ENCODE assay signal across 21 cellular contexts in the genomic region with DNA sequence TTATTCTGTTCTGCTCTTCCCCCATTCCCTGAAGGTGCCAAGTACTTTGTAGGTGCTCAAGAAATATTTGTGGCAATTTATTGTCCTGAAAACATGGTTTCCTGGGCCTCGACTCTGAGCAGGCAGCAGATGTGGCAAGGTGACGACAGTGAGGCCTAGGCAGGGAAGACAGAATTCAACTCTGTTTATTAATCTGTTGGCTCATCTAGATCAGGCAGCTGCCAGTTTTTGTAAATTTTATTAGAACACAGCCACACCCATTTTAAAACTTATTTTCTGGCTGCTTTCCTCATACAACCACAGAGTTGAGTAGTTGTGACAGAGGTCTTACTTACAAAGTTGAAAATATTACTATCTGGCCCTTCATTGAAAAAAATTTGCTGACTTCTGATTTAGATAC. TPM values are rescaled to one million over a fixed set of nuclear protein-coding genes. Genes with fewer than 3 reads are reported as not detected.
DNase-seq lines count a peak whose midpoint lies in the region; TF ChIP-seq lines count a peak whose summit lies in the region.
"Had no signal": no experiment of that assay in that cellular context is flagged by ENCODE, and none has a peak within 500 bp of the region (broad histone marks: within the 10 kb centered on the region; RNA-seq: fewer than 3 reads in every experiment).

No MANE protein-coding gene starts in this region.

- H3K4me3 ChIP-seq in SK-N-MC (peak overlapping the region; percentile 25; the same call in 1 of the 2 replicates), sigmoid colon (no peak overlapping the region)
- H3K4me3 ChIP-seq: upper lobe of left lung had no signal

- TF ChIP-seq POLR2A in sigmoid colon (IDR thresholded peaks at IDR 0.05), result no peak

- no peak for TF ChIP-seq CTCF in sigmoid colon (IDR thresholded peaks at IDR 0.05)

- intact Hi-C loops in sigmoid colon (cut with DNase I), result no loop called here

- peaks cover 0 to 75% (median 63%) of the 10 kb centered on the region in 4 donors for H3K4me1 ChIP-seq in sigmoid colon

- 59 to 66% methylated on average over 2 of the region's 2 CpGs for WGBS in sigmoid colon, 2 donors

- H3K9me3 ChIP-seq in SK-N-MC (ENCODE audit: low read depth, low read length), result no peaks in the 10 kb centered on the region
- H3K9me3 ChIP-seq in sigmoid colon, result no peaks in the 10 kb centered on the region
- H3K9me3 ChIP-seq: upper lobe of left lung had no signal

- H3K27ac ChIP-seq in SK-N-MC, result peak overlapping the region; percentile 66; the same call in 1 of the 2 replicates
- H3K27ac ChIP-seq in sigmoid colon, result peak overlapping the region in 2 of 4 donors; percentile 8 to 48
- H3K27ac ChIP-seq: 22Rv1, KMS-11 had no signal

- H3K9ac ChIP-seq in SK-N-MC (ENCODE audit: insufficient read length), result no peak overlapping the region
- H3K9ac ChIP-seq: KMS-11 had no signal

- H3K36me3 ChIP-seq in SK-N-MC (ENCODE audit: insufficient read depth, low read length) (peaks cover 11% of the 10 kb centered on the region; the same call in 1 of the 2 replicates), sigmoid colon (no peaks in the 10 kb centered on the region)

- DNase-seq in DMS 273 (lab: John Stamatoyannopoulos, UW; ENCODE audit: unreplicated experiment) (peak; percentile 32), DMS 273 treated with DMSO at 0.1 percent for 48 hours (lab: John Stamatoyannopoulos, UW) (no peak), SK-N-MC (ENCODE audit: low read depth, low spot score) (no peak), fibroblast of the conjunctiva (ENCODE audit: low read depth) (peak; percentile 30), sigmoid colon (peak; percentile 69), globus pallidus (ENCODE audit: low spot score) (no peak)
- DNase-seq in activated effector memory CD4-positive, alpha-beta T cell treated with Interleukin-2 at 50 U/mL for 16 hours, result no peak
- DNase-seq in stimulated activated naive CD4-positive, alpha-beta T cell treated with Interleukin-2 at 50 U/mL for 16 hours (lab: John Stamatoyannopoulos, UW), result no peak
- DNase-seq: activated CD4-positive, alpha-beta T cell treated with anti-CD3 and anti-CD28 coated beads, Interleukin-2, amount 50 U/mL, for 1 hour; AML-193; aorta; CD8-positive, alpha-beta memory T cell; H7; hypothalamus; NCI-H69; stimulated activated CD8-positive, alpha-beta memory T cell treated with anti-CD3 and anti-CD28 coated beads, Interleukin-4, amount 100 ng/mL, for 48 hours; upper lobe of left lung had no signal

- TF ChIP-seq EP300 in sigmoid colon (IDR thresholded peaks at IDR 0.05), result no peak

- H3K27me3 ChIP-seq in sigmoid colon, result no peaks in the 10 kb centered on the region
- H3K27me3 ChIP-seq: upper lobe of left lung had no signal

RNA-seq across cellular contexts. Expression of gene MAPK14, which starts 24.5 kb away (rescaled TPM):
- total RNA-seq in sigmoid colon, result 10 to 100 TPM; 61.9 to 91.1 (median 67.7) TPM
- 10 to 100 TPM; 30.8 to 35.1 (median 31.8) TPM for polyA plus RNA-seq in sigmoid colon

RNA-seq across cellular contexts. Expression of gene SLC26A8, which starts 27.7 kb away (rescaled TPM):
- total RNA-seq in sigmoid colon, result not detected
- under 1 TPM in 1 of 3 donors, not detected in 2; 0.10 TPM for polyA plus RNA-seq in sigmoid colon
- total RNA-seq: activated T-helper 1 cell treated with anti-CD3 and anti-CD28 coated beads, Interleukin-12 subunit alpha, Interleukin-12 subunit beta, Interleukin-2, Interleukin-4 antibody, amounts not matched to agents 30 ng/mL and 10 ng/mL and 1 ng/mL, durations not matched to agents 14 hours and 24 hours and 36 hours; CD8-positive, alpha-beta memory T cell had no signal
- polyA plus RNA-seq: aorta; CD8-positive, alpha-beta memory T cell; neural cell had no signal

Comparison
In these comparisons a context has a peak if more than half of its experiments do, and no peak if none do; other contexts are left out.
1. DNase-seq: peak in DMS 273 (single experiment), fibroblast of the conjunctiva (single experiment) and sigmoid colon (single experiment); none in DMS 273 treated with DMSO at 0.1 percent for 48 hours (single experiment), SK-N-MC (single experiment), globus pallidus (single experiment), activated effector memory CD4-positive, alpha-beta T cell treated with Interleukin-2 at 50 U/mL for 16 hours (single experiment) and stimulated activated naive CD4-positive, alpha-beta T cell treated with Interleukin-2 at 50 U/mL for 16 hours (single experiment).